21 cellular contexts compared by ENCODE assay signal in genomic region chr4:91359714-91360051, GRCh38.
DNase-seq lines count a peak whose midpoint lies in the region; ATAC-seq and TF ChIP-seq lines count a peak whose summit lies in the region.
"Had no signal": no experiment of that assay in that cellular context is flagged by ENCODE, and none has a peak within 500 bp of the region (broad histone marks: within the 10 kb centered on the region; RNA-seq: fewer than 3 reads in every experiment).

No MANE protein-coding gene starts in this region.

- H3K27me3 Mint-ChIP-seq in stimulated activated naive CD8-positive, alpha-beta T cell treated with anti-CD3 and anti-CD28 coated beads, Interleukin-15, amount 100 ng/mL, for 72 hours: no peaks in the 10 kb centered on the region
- H3K27me3 Mint-ChIP-seq: CD4-positive, alpha-beta memory T cell had no signal

- no peaks in the 10 kb centered on the region for H3K4me1 Mint-ChIP-seq in stimulated activated naive CD8-positive, alpha-beta T cell treated with anti-CD3 and anti-CD28 coated beads, Interleukin-15, amount 100 ng/mL, for 72 hours
- H3K4me1 Mint-ChIP-seq: CD4-positive, alpha-beta memory T cell had no signal

- H3K9me3 ChIP-seq in SJCRH30 (replicated peaks) (0 out of 2 replicates have a peak, but pooled peaks cover 3% of the 10 kb centered on the region), stomach (peaks cover 0 to under 1% (median under 1%) of the 10 kb centered on the region in 4 donors)
- H3K9me3 ChIP-seq: BLaER1, HAP-1 had no signal

- intact Hi-C loops in stomach (cut with DNase I; ENCODE audit: low total_unique reads): no loop called here

- no peak for TF ChIP-seq CTCF in stomach (IDR thresholded peaks at IDR 0.05)

- H3K27ac ChIP-seq in SJCRH30: peak overlapping the region; percentile 61
- peak overlapping the region in 3 of 5 donors; percentile 13 to 51 (median 48) for H3K27ac ChIP-seq in stomach
- H3K27ac ChIP-seq: BLaER1, PC-9, RWPE1 had no signal

- no peak for TF ChIP-seq POLR2A in stomach (IDR thresholded peaks at IDR 0.05)

- DNase-seq in SJCRH30 (no peak), stomach (no peak)
- DNase-seq in stimulated activated naive CD8-positive, alpha-beta T cell treated with anti-CD3 and anti-CD28 coated beads, Interleukin-15, amount 100 ng/mL, for 72 hours: no peak
- DNase-seq: CD4-positive, alpha-beta memory T cell; DMS53; EL; KBM-7; NCI-H187; NCI-H2107; NCI-H2227 treated with DMSO at 0.1 percent for 48 hours; NCI-H510A treated with DMSO at 0.1 percent for 48 hours; NCI-H774; PC-9 had no signal

- ATAC-seq in GM18873 (IDR thresholded peaks at IDR 0.05; ENCODE audit: low FRiP score, unreplicated experiment) (peak; percentile 25), GM21786 (IDR thresholded peaks at IDR 0.05; ENCODE audit: unreplicated experiment) (peak; percentile 29), HG03520 (IDR thresholded peaks at IDR 0.05; ENCODE audit: unreplicated experiment) (no peak), HG03342 (IDR thresholded peaks at IDR 0.05; ENCODE audit: unreplicated experiment) (no peak)
- no peak for ATAC-seq in stimulated activated naive CD8-positive, alpha-beta T cell treated with anti-CD3 and anti-CD28 coated beads, Interleukin-15, amount 100 ng/mL, for 72 hours
- ATAC-seq: HepG2 had no signal

- WGBS in stomach, 5 donors: 27 to 59% (median 43%) methylated on average over 3 of the region's 3 CpGs

- H3K27me3 ChIP-seq in SJCRH30 (no peaks in the 10 kb centered on the region), stomach (no peaks in the 10 kb centered on the region)
- H3K27me3 ChIP-seq: BLaER1 had no signal

- H3K4me3 ChIP-seq in SJCRH30 (0 out of 2 replicates have a peak overlapping the region, but pooled peaks have one; percentile 2), stomach (no peak overlapping the region)
- H3K4me3 ChIP-seq: BLaER1, HAP-1, PC-9 had no signal

- H3K27ac Mint-ChIP-seq in stimulated activated naive CD8-positive, alpha-beta T cell treated with anti-CD3 and anti-CD28 coated beads, Interleukin-15, amount 100 ng/mL, for 72 hours: no peak overlapping the region

- no peak overlapping the region for H3K4me3 Mint-ChIP-seq in stimulated activated naive CD8-positive, alpha-beta T cell treated with anti-CD3 and anti-CD28 coated beads, Interleukin-15, amount 100 ng/mL, for 72 hours
- H3K4me3 Mint-ChIP-seq: CD4-positive, alpha-beta memory T cell had no signal

- no peak for TF ChIP-seq EP300 in stomach (IDR thresholded peaks at IDR 0.05)

- peaks cover 14% of the 10 kb centered on the region for H3K4me1 ChIP-seq in SJCRH30
- peaks cover 0 to 11% (median 1%) of the 10 kb centered on the region in 4 donors for H3K4me1 ChIP-seq in stomach
- H3K4me1 ChIP-seq: BLaER1, HAP-1 had no signal

- peaks cover 10 to 17% of the 10 kb centered on the region in 2 donors for H3K9me3 Mint-ChIP-seq in stimulated activated naive CD8-positive, alpha-beta T cell treated with anti-CD3 and anti-CD28 coated beads, Interleukin-15, amount 100 ng/mL, for 72 hours

- no peaks in the 10 kb centered on the region for H3K36me3 ChIP-seq in SJCRH30
- H3K36me3 ChIP-seq in stomach: no peaks in the 10 kb centered on the region
- H3K36me3 ChIP-seq: BLaER1, HAP-1 had no signal

Comparison
In these comparisons a context has a peak if more than half of its experiments do, and no peak if none do; other contexts are left out.
1. ATAC-seq: peak in GM18873 (single experiment) and GM21786 (single experiment); none in stimulated activated naive CD8-positive, alpha-beta T cell treated with anti-CD3 and anti-CD28 coated beads, Interleukin-15, amount 100 ng/mL, for 72 hours (single experiment), HG03520 (single experiment) and HG03342 (single experiment).